In the genomic region with DNA sequence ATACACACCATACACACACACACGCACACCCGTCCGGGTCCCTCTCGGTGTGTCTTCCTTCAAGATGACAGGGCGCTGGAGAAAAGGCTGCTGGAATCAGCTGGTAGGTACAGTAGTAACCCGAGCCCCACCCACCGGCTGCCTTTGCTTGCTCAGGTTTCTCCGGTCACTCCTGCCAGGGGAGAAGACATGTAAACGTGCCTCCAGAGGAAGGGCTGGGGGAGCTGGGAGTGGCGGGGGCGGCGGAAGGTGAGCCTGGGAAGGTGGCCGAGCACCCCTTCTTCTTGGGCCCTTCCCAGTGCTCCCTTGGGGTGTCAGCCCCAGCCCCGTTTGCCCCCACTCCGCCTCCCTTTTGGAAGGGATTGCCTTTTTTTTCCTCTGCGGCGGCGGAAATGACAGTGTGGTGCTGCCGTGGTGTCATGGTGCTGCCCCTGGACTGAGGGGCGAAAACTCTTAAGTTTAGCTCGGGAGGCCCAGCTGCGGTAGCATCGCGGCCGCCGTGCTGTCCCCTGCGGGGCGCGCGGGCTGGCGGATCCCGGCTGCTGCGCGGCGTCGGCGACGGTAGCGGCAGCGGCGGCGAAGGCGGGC, we compare ENCODE assay signal across 8 cellular contexts. TPM values are rescaled to one million over a fixed set of nuclear protein-coding genes. Genes with fewer than 3 reads are reported as not detected.
DNase-seq lines count a peak whose midpoint lies in the region; ATAC-seq and TF ChIP-seq lines count a peak whose summit lies in the region.

A gene with protein sequence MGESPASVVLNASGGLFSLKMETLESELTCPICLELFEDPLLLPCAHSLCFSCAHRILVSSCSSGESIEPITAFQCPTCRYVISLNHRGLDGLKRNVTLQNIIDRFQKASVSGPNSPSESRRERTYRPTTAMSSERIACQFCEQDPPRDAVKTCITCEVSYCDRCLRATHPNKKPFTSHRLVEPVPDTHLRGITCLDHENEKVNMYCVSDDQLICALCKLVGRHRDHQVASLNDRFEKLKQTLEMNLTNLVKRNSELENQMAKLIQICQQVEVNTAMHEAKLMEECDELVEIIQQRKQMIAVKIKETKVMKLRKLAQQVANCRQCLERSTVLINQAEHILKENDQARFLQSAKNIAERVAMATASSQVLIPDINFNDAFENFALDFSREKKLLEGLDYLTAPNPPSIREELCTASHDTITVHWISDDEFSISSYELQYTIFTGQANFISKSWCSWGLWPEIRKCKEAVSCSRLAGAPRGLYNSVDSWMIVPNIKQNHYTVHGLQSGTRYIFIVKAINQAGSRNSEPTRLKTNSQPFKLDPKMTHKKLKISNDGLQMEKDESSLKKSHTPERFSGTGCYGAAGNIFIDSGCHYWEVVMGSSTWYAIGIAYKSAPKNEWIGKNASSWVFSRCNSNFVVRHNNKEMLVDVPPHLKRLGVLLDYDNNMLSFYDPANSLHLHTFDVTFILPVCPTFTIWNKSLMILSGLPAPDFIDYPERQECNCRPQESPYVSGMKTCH (plus strand): TSS at position 169 of the 588 bp plus-strand sequence. CDS start 561 bp downstream, outside the sequence.

- peaks cover 0 to 9% (median 3%) of the 10 kb centered on the region in 7 donors for H3K9me3 Mint-ChIP-seq in CD14-positive monocyte

- intact Hi-C loops in CD14-positive monocyte (cut with micrococcal nuclease), result no loop called here

- H3K27me3 Mint-ChIP-seq in CD14-positive monocyte (ENCODE audit: low read depth in 3 of 3), result peaks cover 29 to 49% (median 42%) of the 10 kb centered on the region in 3 donors

- H3K79me1 ChIP-seq in mesenchymal stem cell (replicated peaks; ENCODE audit: low read length, poor library complexity, severe bottlenecking), result peaks cover 1% of the 10 kb centered on the region

- no peak within 1 kb of the TSS for H3K23ac ChIP-seq in mesenchymal stem cell (ENCODE audit: low read length in 2 of 2)

- ATAC-seq in GM21529 (IDR thresholded peaks at IDR 0.05; ENCODE audit: unreplicated experiment), result peak; percentile 34

- H4K91ac ChIP-seq in mesenchymal stem cell (ENCODE audit: low read length), result no peak within 1 kb of the TSS

- WGBS in mesenchymal stem cell, result 0% methylated on average over 13 of the region's 43 CpGs

- peak within 1 kb of the TSS in 1 of 7 donors; percentile 61 for H3K27ac Mint-ChIP-seq in CD14-positive monocyte

- H3K4me1 Mint-ChIP-seq in CD14-positive monocyte, result peaks cover 22% of the 10 kb centered on the region

- peak within 1 kb of the TSS; percentile 44 for H2BK15ac ChIP-seq in mesenchymal stem cell (ENCODE audit: low read depth, poor library complexity, severe bottlenecking)

- peak within 1 kb of the TSS; percentile 58 to 68 for H3K4me3 ChIP-seq in mesenchymal stem cell (ENCODE audit: insufficient read depth in 1 of 2, low read depth in 1 of 2, low read length in 2 of 2)

- peak within 1 kb of the TSS; percentile 59 to 83 for H3K4me3 Mint-ChIP-seq in CD14-positive monocyte

- H2AFZ ChIP-seq in mesenchymal stem cell (ENCODE audit: low read depth, low read length), result peak within 1 kb of the TSS; percentile 77

- no peak for TF ChIP-seq CTCF in CD14-positive monocyte (IDR thresholded peaks at IDR 0.05)

- no peak for DNase-seq in CD14-positive monocyte (ENCODE audit: low spot score)
- DNase-seq in NCI-H1048 (lab: John Stamatoyannopoulos, UW), result peak; percentile 25
- peak; percentile 32 to 44 for DNase-seq in activated CD4-positive, alpha-beta T cell treated with anti-CD3 and anti-CD28 coated beads, Interleukin-2, amount 50 U/mL, for 4 hours
- peak; percentile 15 for DNase-seq in effector CD8-positive, alpha-beta T cell (lab: John Stamatoyannopoulos, UW)
- DNase-seq in mesenchymal stem cell, result peak; percentile 58
- peak; percentile 1 for DNase-seq in stimulated activated CD8-positive, alpha-beta memory T cell treated with anti-CD3 and anti-CD28 coated beads, Interleukin-15, amount 100 ng/mL, for 24 hours (ENCODE audit: low read depth)
- no peak for DNase-seq in putamen (ENCODE audit: low spot score)

- no peaks in the 10 kb centered on the region for H3K36me3 Mint-ChIP-seq in CD14-positive monocyte

- peak within 1 kb of the TSS in 1 of 2 experiments; percentile 69 for H3K4ac ChIP-seq in mesenchymal stem cell (ENCODE audit: low read depth in 1 of 2, low read length in 2 of 2)

- H2BK120ac ChIP-seq in mesenchymal stem cell (ENCODE audit: low read depth, low read length), result peak within 1 kb of the TSS; percentile 19

- H4K8ac ChIP-seq in mesenchymal stem cell (ENCODE audit: low read length), result peak within 1 kb of the TSS; percentile 80

- H3K14ac ChIP-seq in mesenchymal stem cell (ENCODE audit: low read length in 2 of 2), result no peak within 1 kb of the TSS

- H3K4me2 ChIP-seq in mesenchymal stem cell (ENCODE audit: low read length, poor library complexity, severe bottlenecking), result peak within 1 kb of the TSS; percentile 68

- no peak within 1 kb of the TSS for H2BK5ac ChIP-seq in mesenchymal stem cell (ENCODE audit: low read depth, low read length, poor library complexity, severe bottlenecking)

- H2AK5ac ChIP-seq in mesenchymal stem cell (ENCODE audit: low read length, severe bottlenecking), result no peak within 1 kb of the TSS

- no peaks in the 10 kb centered on the region for H3K9me3 ChIP-seq in mesenchymal stem cell (ENCODE audit: control insufficient read depth, low read length)

- H3K18ac ChIP-seq in mesenchymal stem cell (ENCODE audit: low read depth in 1 of 2, low read length in 2 of 2), result peak within 1 kb of the TSS; percentile 70

- no peaks in the 10 kb centered on the region for H3K4me1 ChIP-seq in mesenchymal stem cell (ENCODE audit: control insufficient read depth, insufficient read depth, low read depth, low read length)

- peak within 1 kb of the TSS in 1 of 2 experiments; percentile 63 for H2BK12ac ChIP-seq in mesenchymal stem cell (ENCODE audit: low read length in 2 of 2)

- no peaks in the 10 kb centered on the region for H3K36me3 ChIP-seq in mesenchymal stem cell (ENCODE audit: control insufficient read depth in 1 of 2, insufficient read depth in 2 of 2, low read depth in 1 of 2, low read length in 2 of 2)

- H3K27me3 ChIP-seq in mesenchymal stem cell (ENCODE audit: control insufficient read depth in 1 of 2, insufficient read depth in 1 of 2, low read length in 2 of 2), result peaks cover 0 to 20% of the 10 kb centered on the region in 2 experiments

- H3K27ac ChIP-seq in mesenchymal stem cell (ENCODE audit: low read length, poor library complexity, severe bottlenecking), result peak within 1 kb of the TSS; percentile 67

- peak within 1 kb of the TSS; percentile 83 for H3K9ac ChIP-seq in mesenchymal stem cell (ENCODE audit: low read length)

RNA-seq across cellular contexts. Expression of the gene that starts here (rescaled TPM):
- under 1 TPM in 1 of 2 donors, not detected in 1; 0.20 TPM for polyA plus RNA-seq in CD14-positive monocyte
- 7.2 TPM for polyA plus RNA-seq in mesenchymal stem cell (2013, experiment 1 of 2)
- 7.1 TPM for polyA plus RNA-seq in mesenchymal stem cell (2013, experiment 2 of 2)

Comparison
In these comparisons a context has a peak if more than half of its experiments do, and no peak if none do; other contexts are left out.
1. DNase-seq: peak in NCI-H1048 (single experiment), activated CD4-positive, alpha-beta T cell treated with anti-CD3 and anti-CD28 coated beads, Interleukin-2, amount 50 U/mL, for 4 hours (2 of 2), effector CD8-positive, alpha-beta T cell (single experiment), mesenchymal stem cell (single experiment) and stimulated activated CD8-positive, alpha-beta memory T cell treated with anti-CD3 and anti-CD28 coated beads, Interleukin-15, amount 100 ng/mL, for 24 hours (single experiment); none in CD14-positive monocyte (single experiment) and putamen (single experiment).